Comparison of ENCODE assay signal across 7 cellular contexts in the genomic region with DNA sequence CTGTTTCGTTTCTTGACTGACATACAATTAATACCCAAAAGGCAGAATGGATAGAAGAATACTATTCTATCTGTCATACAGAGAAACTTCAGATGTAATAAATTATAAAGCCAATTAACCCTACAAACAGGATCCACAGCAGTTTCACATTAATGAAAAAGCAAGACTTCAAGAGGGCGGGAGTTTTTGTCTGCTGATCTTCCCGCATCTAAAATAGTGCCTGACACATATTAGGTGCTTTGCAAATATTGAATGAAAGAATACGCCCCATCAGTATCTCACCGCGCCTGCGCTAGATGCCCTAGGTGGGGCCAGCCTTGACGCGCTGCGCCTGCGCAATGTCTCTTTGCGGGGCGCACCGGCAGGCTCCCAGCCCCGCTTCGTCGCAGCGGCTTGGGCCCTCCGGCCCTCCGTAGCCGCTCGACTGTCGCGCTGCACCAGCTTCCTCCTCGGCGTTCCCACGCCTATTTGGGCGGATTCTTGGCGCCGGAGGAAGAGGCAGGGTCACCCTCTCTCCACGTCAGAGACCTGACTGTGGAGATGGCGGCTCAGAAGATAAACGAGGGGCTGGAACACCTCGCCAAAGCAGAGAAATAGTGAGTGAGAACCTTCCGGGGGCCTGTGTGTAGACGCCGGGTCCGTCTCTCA.
DNase-seq lines count a peak whose midpoint lies in the region; ATAC-seq and FAIRE-seq lines count a peak whose summit lies in the region.

A gene (plus strand): TSS at position 465 of the 648 bp plus-strand sequence. CDS start 76 bp downstream, at position 541.

- peak; percentile 92 for FAIRE-seq in GM18507 (lab: Jason Lieb, UNC)

- ATAC-seq in HG02973 (IDR thresholded peaks at IDR 0.05; ENCODE audit: unreplicated experiment): peak; percentile 75

- DNase-seq in GM18507 (ENCODE audit: extremely low spot score, insufficient read length, low read depth) (peak; percentile 96), NCI-H2081 (lab: John Stamatoyannopoulos, UW) (peak; percentile 86 to 94), T1000 (lab: John Stamatoyannopoulos, UW) (peak; percentile 81), astrocyte of the hippocampus (ENCODE audit: low read depth, low spot score) (peak; percentile 97), hippocampal formation (lab: John Stamatoyannopoulos, UW) (peak; percentile 82 to 87), retina (peak; percentile 92)

Comparison
In these comparisons a context has a peak if more than half of its experiments do, and no peak if none do; other contexts are left out.
1. Peak in every context shown above with its lines: DNase-seq and ATAC-seq.